In the genomic region with DNA sequence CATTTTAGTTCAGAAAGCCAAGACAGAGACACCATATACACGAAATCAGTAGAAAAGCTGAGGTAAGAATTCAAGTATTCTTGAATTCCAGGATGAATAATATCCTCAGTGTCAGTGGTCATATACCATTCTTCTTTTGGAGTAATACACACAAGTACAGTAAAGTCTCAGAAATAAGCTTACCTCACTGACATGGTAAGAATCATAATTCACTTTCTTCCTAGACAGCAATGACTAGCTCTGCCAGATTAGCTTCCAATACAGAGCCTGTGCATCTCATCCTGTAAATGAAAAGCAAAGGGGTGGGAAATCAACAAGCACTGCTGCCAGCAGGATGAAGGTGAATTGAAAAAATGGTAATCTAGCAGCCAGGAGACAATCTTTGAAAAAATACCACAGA, we compare ENCODE assay signal across 31 cellular contexts. TPM values are rescaled to one million over a fixed set of nuclear protein-coding genes. Genes with fewer than 3 reads are reported as not detected.
DNase-seq lines count a peak whose midpoint lies in the region; ATAC-seq, FAIRE-seq and TF ChIP-seq lines count a peak whose summit lies in the region.
"Had no signal": no experiment of that assay in that cellular context is flagged by ENCODE, and none has a peak within 500 bp of the region (broad histone marks: within the 10 kb centered on the region; RNA-seq: fewer than 3 reads in every experiment).

No MANE protein-coding gene starts in this region.

- no peaks in the 10 kb centered on the region for H3K79me2 ChIP-seq in K562 (ENCODE audit: control insufficient read depth, insufficient read depth, low read length)

- peaks cover 26% of the 10 kb centered on the region for H3K4me1 Mint-ChIP-seq in activated CD4-positive, alpha-beta T cell treated with anti-CD3 and anti-CD28 coated beads for 36 hours
- peaks cover 20% of the 10 kb centered on the region for H3K4me1 Mint-ChIP-seq in activated T-helper 17 cell treated with anti-CD3 and anti-CD28 coated beads, Interleukin-2, amount 50 U/mL, for 72 hours

- 0% methylated on average over 1 of the region's 1 CpG for WGBS in K562 (ENCODE audit: insufficient coverage, low coverage, missing lambda C conversion rate)

- no peaks in the 10 kb centered on the region for H3K36me3 ChIP-seq in K562 (ENCODE audit: control insufficient read depth, insufficient read depth, low read length)
- H3K36me3 ChIP-seq: BE2C, BLaER1 had no signal

- no peaks in the 10 kb centered on the region for H4K20me1 ChIP-seq in K562 (replicated peaks; ENCODE audit: control insufficient read depth, insufficient read depth, low read length)
- H4K20me1 ChIP-seq: BLaER1 had no signal

- peaks cover 6% of the 10 kb centered on the region for H3K36me3 Mint-ChIP-seq in activated CD4-positive, alpha-beta T cell treated with anti-CD3 and anti-CD28 coated beads for 36 hours (ENCODE audit: low read depth)
- no peaks in the 10 kb centered on the region for H3K36me3 Mint-ChIP-seq in activated T-helper 17 cell treated with anti-CD3 and anti-CD28 coated beads, Interleukin-2, amount 50 U/mL, for 72 hours (ENCODE audit: low read depth)
- H3K36me3 Mint-ChIP-seq: CD14-positive monocyte; CD4-positive, alpha-beta memory T cell; CD4-positive, CD25-positive, alpha-beta regulatory T cell had no signal

- H3K9me3 Mint-ChIP-seq in activated CD4-positive, alpha-beta T cell treated with anti-CD3 and anti-CD28 coated beads for 36 hours (ENCODE audit: low read depth), result no peaks in the 10 kb centered on the region
- peaks cover 9% of the 10 kb centered on the region for H3K9me3 Mint-ChIP-seq in activated T-helper 17 cell treated with anti-CD3 and anti-CD28 coated beads, Interleukin-2, amount 50 U/mL, for 72 hours

- H3K27me3 Mint-ChIP-seq in activated CD4-positive, alpha-beta T cell treated with anti-CD3 and anti-CD28 coated beads for 36 hours, result no peaks in the 10 kb centered on the region
- no peaks in the 10 kb centered on the region for H3K27me3 Mint-ChIP-seq in activated T-helper 17 cell treated with anti-CD3 and anti-CD28 coated beads, Interleukin-2, amount 50 U/mL, for 72 hours
- H3K27me3 Mint-ChIP-seq: CD4-positive, alpha-beta memory T cell had no signal

- no peaks in the 10 kb centered on the region for H3K27me3 ChIP-seq in K562 (ENCODE audit: control insufficient read depth in 2 of 2, insufficient read depth in 2 of 2, low read length in 2 of 2)
- H3K27me3 ChIP-seq: BE2C had no signal

- no TSS peak for BruUV-seq in K562 (replicated peaks; lab: Mats Ljungman, UMichigan)

- no peak for TF ChIP-seq EP300 in K562 (IDR thresholded peaks at IDR 0.05; ENCODE audit: low read length)

- TF ChIP-seq CTCF in K562 (IDR thresholded peaks at IDR 0.05 in 2 of 3, conservative IDR thresholded peaks at IDR 0.05 in 1 of 3; ENCODE audit: insufficient read depth in 2 of 3, low read depth in 1 of 3, low read length in 3 of 3), result no peak

- CTCF ChIA-PET in activated CD4-positive, alpha-beta T cell treated with anti-CD3 and anti-CD28 coated beads for 36 hours (lab: Charles Lee), result no interaction called here
- CTCF ChIA-PET in K562 (lab: Yijun Ruan, JAX; ENCODE audit: low intra/inter-chr PET ratio), result no interaction called here

- H3K4me1 ChIP-seq in K562 (replicated peaks in 1 of 2; ENCODE audit: control insufficient read depth in 2 of 2, insufficient read depth in 2 of 2, low read length in 2 of 2), result peaks cover 0 to 5% of the 10 kb centered on the region in 2 experiments; a peak in 2 of 5 replicates
- H3K4me1 ChIP-seq: BE2C had no signal

- no peaks in the 10 kb centered on the region for H3K9me3 ChIP-seq in K562 (replicated peaks; ENCODE audit: control insufficient read depth, insufficient read depth, low read depth, low read length)
- H3K9me3 ChIP-seq: BE2C had no signal

- POLR2A ChIA-PET in activated CD4-positive, alpha-beta T cell treated with anti-CD3 and anti-CD28 coated beads for 36 hours (lab: Charles Lee), result no interaction called here
- POLR2A ChIA-PET in K562 (lab: Yijun Ruan, JAX), result interaction anchor here (0.6 kb wide), 1 partner anchor 93 kb away, joined by 3 read pairs; the partner anchor contains the start of gene HEPH

- H3K27ac ChIP-seq in K562 (ENCODE audit: extremely low read depth, low read depth, low read length), result no peak overlapping the region
- H3K27ac ChIP-seq: 22Rv1, BLaER1 had no signal

- no peak for TF ChIP-seq POLR2A in K562 (conservative IDR thresholded peaks at IDR 0.05)

- no peak for FAIRE-seq in K562 (lab: Jason Lieb, UNC)
- FAIRE-seq: GM12878, GM12892 had no signal

- no peak for DNase-seq in activated CD4-positive, alpha-beta T cell treated with anti-CD3 and anti-CD28 coated beads for 36 hours
- DNase-seq in activated CD4-positive, alpha-beta T cell treated with anti-CD3 and anti-CD28 coated beads, Interleukin-2, amount 50 U/mL, for 48 hours, result no peak
- DNase-seq in K562 (ENCODE audit: extremely low read depth in 1 of 4, low spot score in 3 of 4) (no peak), iPS-NIHi7 (ENCODE audit: extremely low spot score) (no peak)
- no peak for DNase-seq in activated naive CD4-positive, alpha-beta T cell treated with Interleukin-2 at 50 U/mL for 16 hours
- DNase-seq: ACHN; BE2C; C1 segment of cervical spinal cord; CD4-positive, alpha-beta memory T cell; CD4-positive, CD25-positive, alpha-beta regulatory T cell; CD8-positive, alpha-beta memory T cell; COR-L47; DMS 273 treated with DMSO at 0.1 percent for 48 hours; DMS153; DMS53; DMS79; DND-41; EL; GDM1 had no signal

- H3K9me1 ChIP-seq in K562 (ENCODE audit: control insufficient read depth, insufficient read depth, low read length), result no peaks in the 10 kb centered on the region

- H3K4me2 ChIP-seq in K562 (ENCODE audit: insufficient read depth, low read length), result no peak overlapping the region
- H3K4me2 ChIP-seq: BLaER1 had no signal

- intact Hi-C loops in activated CD4-positive, alpha-beta T cell treated with anti-CD3 and anti-CD28 coated beads for 36 hours (cut with DNase I, micrococcal nuclease), result no loop called here
- intact Hi-C loops in K562 (cut with micrococcal nuclease), result no loop called here

- H3K27ac Mint-ChIP-seq in activated CD4-positive, alpha-beta T cell treated with anti-CD3 and anti-CD28 coated beads for 36 hours, result no peak overlapping the region
- H3K27ac Mint-ChIP-seq in activated T-helper 17 cell treated with anti-CD3 and anti-CD28 coated beads, Interleukin-2, amount 50 U/mL, for 72 hours, result no peak overlapping the region
- H3K27ac Mint-ChIP-seq: CD14-positive monocyte; CD4-positive, alpha-beta memory T cell; CD4-positive, CD25-positive, alpha-beta regulatory T cell; CD8-positive, alpha-beta memory T cell had no signal

- peak; percentile 34 for ATAC-seq in activated CD4-positive, alpha-beta T cell treated with anti-CD3 and anti-CD28 coated beads for 36 hours
- peak; percentile 34 for ATAC-seq in activated T-helper 17 cell treated with anti-CD3 and anti-CD28 coated beads, Interleukin-2, amount 50 U/mL, for 72 hours (replicated peaks)
- ATAC-seq in K562, result no peak; the same call in 2 of the 3 replicates
- no peak for ATAC-seq in GM21529 (IDR thresholded peaks at IDR 0.05; ENCODE audit: unreplicated experiment)
- ATAC-seq: GM12878 had no signal

- no peak for TF ChIP-seq RAD21 in K562 (CRISPR knock-in tag; conservative IDR thresholded peaks at IDR 0.05 in 1 of 2, IDR thresholded peaks at IDR 0.05 in 1 of 2)

- no peak overlapping the region for H3K4me3 ChIP-seq in K562
- H3K4me3 ChIP-seq: BLaER1, GM12878 had no signal

- 0 out of 2 replicates have a peak overlapping the region, but pooled peaks have one; percentile 23 for H2AFZ ChIP-seq in K562 (ENCODE audit: low read depth, low read length)

- in situ Hi-C loops in K562 (cut with MboI), result no loop called here

- H3K4me3 Mint-ChIP-seq in activated CD4-positive, alpha-beta T cell treated with anti-CD3 and anti-CD28 coated beads for 36 hours, result no peak overlapping the region
- no peak overlapping the region for H3K4me3 Mint-ChIP-seq in activated T-helper 17 cell treated with anti-CD3 and anti-CD28 coated beads, Interleukin-2, amount 50 U/mL, for 72 hours
- H3K4me3 Mint-ChIP-seq: CD14-positive monocyte; CD4-positive, alpha-beta memory T cell; CD4-positive, CD25-positive, alpha-beta regulatory T cell; CD8-positive, alpha-beta memory T cell had no signal

- H3K9ac ChIP-seq in K562 (ENCODE audit: insufficient read depth in 1 of 2, low read depth in 2 of 2, low read length in 2 of 2), result no peak overlapping the region
- H3K9ac ChIP-seq: BLaER1 had no signal

RNA-seq across cellular contexts. Expression of gene VSIG4, which starts 31.2 kb away (rescaled TPM):
- under 1 TPM in 1 of 2 experiments, not detected in 1; 0.09 TPM for total RNA-seq in activated CD4-positive, alpha-beta T cell treated with anti-CD3 and anti-CD28 coated beads for 36 hours
- total RNA-seq in activated T-helper 17 cell treated with anti-CD3 and anti-CD28 coated beads, Interleukin-2, amount 50 U/mL, for 72 hours, result under 1 TPM in 1 of 2 donors, not detected in 1; 0.24 TPM
- total RNA-seq in K562 (2011; cell fraction: chromatin; rRNA removed; ENCODE audit: low replicate concordance), result not detected in 2 replicates
- 0.17 TPM in 1 of 2 replicates, not detected in the other for total RNA-seq in K562 (2011; cell fraction: nucleolus; rRNA removed)
- total RNA-seq in K562 (2011; cell fraction: nucleoplasm; rRNA removed), result 0.37 TPM in 1 of 2 replicates, not detected in the other
- total RNA-seq in K562 (2014; rRNA removed), result not detected in 2 replicates
- 0.22 and 0.29 TPM in 2 replicates for total RNA-seq in K562 (2014; rRNA removed; fragmentation: Illumina TruSeq; extraction: Trizol)
- 0.23 and 0.33 TPM in 2 replicates for total RNA-seq in K562 (2015; rRNA removed; fragmentation: Illumina TruSeq; extraction: Trizol)
- 0.47 and 0.49 TPM in 2 replicates for total RNA-seq in K562 (2021)
- polyA plus RNA-seq in K562 (2011; rRNA removed), result 0.22 and 0.58 TPM in 2 replicates
- 0.52 and 1.0 TPM in 2 replicates for polyA plus RNA-seq in K562 (2011; cell fraction: cytosol; rRNA removed)
- polyA plus RNA-seq in K562 (2011; cell fraction: nucleus; rRNA removed), result 0.48 and 1.2 TPM in 2 replicates
- 0.21 and 1.1 TPM in 2 replicates for polyA plus RNA-seq in K562 (2012)
- polyA plus RNA-seq in K562 (2014; fragmentation: Illumina TruSeq; extraction: Trizol), result 0.43 and 0.46 TPM in 2 replicates
- polyA plus RNA-seq in K562 (2014; fragmentation: Nextera tagmentation; extraction: Ambion mirVana), result 1 to 10 TPM in 1 of 2 experiments, under 1 TPM in 1; 0.91 to 1.6 TPM
- polyA plus RNA-seq in K562 (2014; rRNA removed), result 0.12 and 0.61 TPM in 2 replicates
- polyA minus RNA-seq in K562 (2011; rRNA and poly(A)+ RNA removed), result 0.35 and 0.42 TPM in 2 replicates
- not detected in 2 replicates for polyA minus RNA-seq in K562 (2011; cell fraction: cytosol; rRNA and poly(A)+ RNA removed)
- 0.22 TPM in 1 of 2 replicates, not detected in the other for polyA minus RNA-seq in K562 (2011; cell fraction: nucleus; rRNA and poly(A)+ RNA removed)
- total RNA-seq: A172; A673; CD4-positive, CD25-positive, alpha-beta regulatory T cell; Daoy; G401 had no signal
- polyA plus RNA-seq: AG04450; CD4-positive, alpha-beta memory T cell; CD4-positive, CD25-positive, alpha-beta regulatory T cell had no signal

Comparison
In these comparisons a context has a peak if more than half of its experiments do, and no peak if none do; other contexts are left out.
1. ATAC-seq: peak in activated CD4-positive, alpha-beta T cell treated with anti-CD3 and anti-CD28 coated beads for 36 hours (single experiment) and activated T-helper 17 cell treated with anti-CD3 and anti-CD28 coated beads, Interleukin-2, amount 50 U/mL, for 72 hours (single experiment); none in K562 (single experiment) and GM21529 (single experiment).